Comparison of ENCODE assay signal across 1 cellular context in the genomic region with DNA sequence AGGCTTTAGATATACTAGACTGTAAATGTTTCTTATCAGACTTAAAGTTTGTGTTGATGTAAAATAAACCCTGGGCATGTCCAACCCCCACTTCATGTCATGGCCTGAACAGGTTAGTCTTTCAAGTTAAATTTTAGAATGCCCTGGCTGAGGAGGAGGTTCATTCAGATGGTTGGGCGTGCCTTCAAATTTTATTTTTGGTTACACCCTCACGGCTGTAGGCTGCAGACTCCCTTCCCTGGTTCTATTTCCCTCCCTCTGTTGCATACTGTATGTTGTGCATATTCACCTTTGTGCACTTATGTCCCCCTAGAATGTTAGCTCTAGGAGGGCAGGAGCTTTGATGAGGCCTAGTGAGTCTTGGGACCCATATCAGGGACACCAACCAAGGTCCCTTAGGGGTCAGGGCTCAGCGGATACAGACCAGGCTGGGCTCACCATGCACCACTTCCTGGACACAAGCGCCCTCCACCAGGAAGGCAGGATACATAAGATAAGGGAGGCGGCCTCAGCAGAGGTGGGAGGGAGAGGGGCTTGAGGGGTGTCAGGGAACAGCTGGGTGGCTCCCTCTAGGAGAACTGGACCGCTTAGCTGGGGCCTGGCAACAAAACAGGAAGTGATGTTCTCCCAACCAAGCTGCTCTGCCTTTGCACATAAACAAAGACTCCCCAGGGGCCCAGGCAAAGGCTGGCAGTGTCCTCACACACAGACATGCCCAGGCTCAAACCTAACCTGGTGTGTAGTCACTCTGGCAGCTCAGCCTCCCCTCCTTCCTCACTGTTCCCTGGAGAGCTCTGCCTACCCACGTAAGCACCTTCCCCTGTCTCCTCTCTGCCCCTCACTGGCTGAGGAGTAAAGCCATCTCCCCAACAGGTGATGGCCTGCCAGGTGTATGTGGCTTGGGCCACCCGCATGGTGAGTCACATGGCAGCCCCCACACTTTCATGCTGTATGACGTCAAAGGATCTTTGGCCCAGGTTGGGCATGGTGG.
TF ChIP-seq lines count a peak whose summit lies in the region.

No MANE protein-coding gene starts in this region.

TF ChIP-seq in HepG2, 621 proteins besides CTCF, POLR2A, EP300 and RAD21 (continued from another document and continues in another):
- TF ChIP-seq ZNF34 (CRISPR knock-in tag; IDR thresholded peaks at IDR 0.05; ENCODE audit: borderline replicate concordance), result no peak
- TF ChIP-seq ZBTB3 (CRISPR knock-in tag; IDR thresholded peaks at IDR 0.05; ENCODE audit: borderline replicate concordance, low read depth), result no peak
- no peak for TF ChIP-seq CHD2 (IDR thresholded peaks at IDR 0.05; ENCODE audit: low read depth, low read length)
- TF ChIP-seq, protein P1, sequence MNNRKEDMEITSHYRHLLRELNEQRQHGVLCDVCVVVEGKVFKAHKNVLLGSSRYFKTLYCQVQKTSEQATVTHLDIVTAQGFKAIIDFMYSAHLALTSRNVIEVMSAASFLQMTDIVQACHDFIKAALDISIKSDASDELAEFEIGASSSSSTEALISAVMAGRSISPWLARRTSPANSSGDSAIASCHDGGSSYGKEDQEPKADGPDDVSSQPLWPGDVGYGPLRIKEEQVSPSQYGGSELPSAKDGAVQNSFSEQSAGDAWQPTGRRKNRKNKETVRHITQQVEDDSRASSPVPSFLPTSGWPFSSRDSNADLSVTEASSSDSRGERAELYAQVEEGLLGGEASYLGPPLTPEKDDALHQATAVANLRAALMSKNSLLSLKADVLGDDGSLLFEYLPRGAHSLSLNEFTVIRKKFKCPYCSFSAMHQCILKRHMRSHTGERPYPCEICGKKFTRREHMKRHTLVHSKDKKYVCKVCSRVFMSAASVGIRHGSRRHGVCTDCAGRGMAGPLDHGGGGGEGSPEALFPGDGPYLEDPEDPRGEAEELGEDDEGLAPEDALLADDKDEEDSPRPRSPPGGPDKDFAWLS (CRISPR knock-in tag; IDR thresholded peaks at IDR 0.05; ENCODE audit: borderline replicate concordance), result no peak
- peak; percentile 27; the same call in 1 of the 2 replicates for TF ChIP-seq MIER3 (CRISPR knock-in tag; IDR thresholded peaks at IDR 0.05; ENCODE audit: borderline replicate concordance)
- TF ChIP-seq ZBTB20 (CRISPR knock-in tag; IDR thresholded peaks at IDR 0.05; ENCODE audit: borderline replicate concordance, low read depth), result no peak
- TF ChIP-seq NFKB2 (CRISPR knock-in tag; IDR thresholded peaks at IDR 0.05; ENCODE audit: borderline replicate concordance), result no peak
- TF ChIP-seq MYNN (CRISPR knock-in tag; IDR thresholded peaks at IDR 0.05; ENCODE audit: low read depth), result no peak
- TF ChIP-seq FOXK1 (CRISPR knock-in tag; IDR thresholded peaks at IDR 0.05; ENCODE audit: borderline replicate concordance, low read depth), result peak; percentile 25; the same call in 1 of the 2 replicates
- TF ChIP-seq, protein P2, sequence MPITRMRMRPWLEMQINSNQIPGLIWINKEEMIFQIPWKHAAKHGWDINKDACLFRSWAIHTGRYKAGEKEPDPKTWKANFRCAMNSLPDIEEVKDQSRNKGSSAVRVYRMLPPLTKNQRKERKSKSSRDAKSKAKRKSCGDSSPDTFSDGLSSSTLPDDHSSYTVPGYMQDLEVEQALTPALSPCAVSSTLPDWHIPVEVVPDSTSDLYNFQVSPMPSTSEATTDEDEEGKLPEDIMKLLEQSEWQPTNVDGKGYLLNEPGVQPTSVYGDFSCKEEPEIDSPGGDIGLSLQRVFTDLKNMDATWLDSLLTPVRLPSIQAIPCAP (CRISPR knock-in tag; IDR thresholded peaks at IDR 0.05; ENCODE audit: low read depth), result no peak
- 0 out of 2 replicates have a peak, but pooled peaks have one; percentile 60 for TF ChIP-seq ZNF121 (CRISPR knock-in tag; IDR thresholded peaks at IDR 0.05)
- no peak for TF ChIP-seq CEBPB (IDR thresholded peaks at IDR 0.05; ENCODE audit: borderline replicate concordance, low read depth, low read length)
- TF ChIP-seq NR1H2 (CRISPR knock-in tag; IDR thresholded peaks at IDR 0.05; ENCODE audit: borderline replicate concordance, low read depth), result no peak
- no peak for TF ChIP-seq REXO4 (CRISPR knock-in tag; IDR thresholded peaks at IDR 0.05; ENCODE audit: borderline replicate concordance)
- TF ChIP-seq, protein P3, sequence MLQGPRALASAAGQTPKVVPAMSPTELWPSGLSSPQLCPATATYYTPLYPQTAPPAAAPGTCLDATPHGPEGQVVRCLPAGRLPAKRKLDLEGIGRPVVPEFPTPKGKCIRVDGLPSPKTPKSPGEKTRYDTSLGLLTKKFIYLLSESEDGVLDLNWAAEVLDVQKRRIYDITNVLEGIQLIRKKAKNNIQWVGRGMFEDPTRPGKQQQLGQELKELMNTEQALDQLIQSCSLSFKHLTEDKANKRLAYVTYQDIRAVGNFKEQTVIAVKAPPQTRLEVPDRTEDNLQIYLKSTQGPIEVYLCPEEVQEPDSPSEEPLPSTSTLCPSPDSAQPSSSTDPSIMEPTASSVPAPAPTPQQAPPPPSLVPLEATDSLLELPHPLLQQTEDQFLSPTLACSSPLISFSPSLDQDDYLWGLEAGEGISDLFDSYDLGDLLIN (CRISPR knock-in tag; IDR thresholded peaks at IDR 0.05; ENCODE audit: borderline replicate concordance), result no peak
- TF ChIP-seq, protein P4, sequence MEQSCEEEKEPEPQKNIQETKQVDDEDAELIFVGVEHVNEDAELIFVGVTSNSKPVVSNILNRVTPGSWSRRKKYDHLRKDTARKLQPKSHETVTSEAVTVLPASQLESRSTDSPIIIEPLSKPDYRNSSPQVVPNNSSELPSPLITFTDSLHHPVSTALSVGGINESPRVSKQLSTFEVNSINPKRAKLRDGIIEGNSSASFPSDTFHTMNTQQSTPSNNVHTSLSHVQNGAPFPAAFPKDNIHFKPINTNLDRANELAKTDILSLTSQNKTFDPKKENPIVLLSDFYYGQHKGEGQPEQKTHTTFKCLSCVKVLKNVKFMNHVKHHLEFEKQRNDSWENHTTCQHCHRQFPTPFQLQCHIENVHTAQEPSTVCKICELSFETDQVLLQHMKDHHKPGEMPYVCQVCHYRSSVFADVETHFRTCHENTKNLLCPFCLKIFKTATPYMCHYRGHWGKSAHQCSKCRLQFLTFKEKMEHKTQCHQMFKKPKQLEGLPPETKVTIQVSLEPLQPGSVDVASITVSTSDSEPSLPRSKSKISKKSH (CRISPR knock-in tag; IDR thresholded peaks at IDR 0.05; ENCODE audit: borderline replicate concordance), result peak; percentile 62; the same call in 1 of the 2 replicates
- no peak for TF ChIP-seq ZNF326 (CRISPR knock-in tag; IDR thresholded peaks at IDR 0.05; ENCODE audit: borderline replicate concordance)
- TF ChIP-seq, protein P5, sequence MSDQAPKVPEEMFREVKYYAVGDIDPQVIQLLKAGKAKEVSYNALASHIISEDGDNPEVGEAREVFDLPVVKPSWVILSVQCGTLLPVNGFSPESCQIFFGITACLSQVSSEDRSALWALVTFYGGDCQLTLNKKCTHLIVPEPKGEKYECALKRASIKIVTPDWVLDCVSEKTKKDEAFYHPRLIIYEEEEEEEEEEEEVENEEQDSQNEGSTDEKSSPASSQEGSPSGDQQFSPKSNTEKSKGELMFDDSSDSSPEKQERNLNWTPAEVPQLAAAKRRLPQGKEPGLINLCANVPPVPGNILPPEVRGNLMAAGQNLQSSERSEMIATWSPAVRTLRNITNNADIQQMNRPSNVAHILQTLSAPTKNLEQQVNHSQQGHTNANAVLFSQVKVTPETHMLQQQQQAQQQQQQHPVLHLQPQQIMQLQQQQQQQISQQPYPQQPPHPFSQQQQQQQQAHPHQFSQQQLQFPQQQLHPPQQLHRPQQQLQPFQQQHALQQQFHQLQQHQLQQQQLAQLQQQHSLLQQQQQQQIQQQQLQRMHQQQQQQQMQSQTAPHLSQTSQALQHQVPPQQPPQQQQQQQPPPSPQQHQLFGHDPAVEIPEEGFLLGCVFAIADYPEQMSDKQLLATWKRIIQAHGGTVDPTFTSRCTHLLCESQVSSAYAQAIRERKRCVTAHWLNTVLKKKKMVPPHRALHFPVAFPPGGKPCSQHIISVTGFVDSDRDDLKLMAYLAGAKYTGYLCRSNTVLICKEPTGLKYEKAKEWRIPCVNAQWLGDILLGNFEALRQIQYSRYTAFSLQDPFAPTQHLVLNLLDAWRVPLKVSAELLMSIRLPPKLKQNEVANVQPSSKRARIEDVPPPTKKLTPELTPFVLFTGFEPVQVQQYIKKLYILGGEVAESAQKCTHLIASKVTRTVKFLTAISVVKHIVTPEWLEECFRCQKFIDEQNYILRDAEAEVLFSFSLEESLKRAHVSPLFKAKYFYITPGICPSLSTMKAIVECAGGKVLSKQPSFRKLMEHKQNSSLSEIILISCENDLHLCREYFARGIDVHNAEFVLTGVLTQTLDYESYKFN (CRISPR knock-in tag; conservative IDR thresholded peaks at IDR 0.05), result no peak
- TF ChIP-seq CC2D1A (CRISPR knock-in tag; IDR thresholded peaks at IDR 0.05), result no peak
- no peak for TF ChIP-seq KMT2A (CRISPR knock-in tag; IDR thresholded peaks at IDR 0.05)
- TF ChIP-seq ZMYM3 (CRISPR knock-in tag; IDR thresholded peaks at IDR 0.05), result 0 out of 2 replicates have a peak, but pooled peaks have one; percentile 16
- TF ChIP-seq TAF1 (CRISPR knock-in tag; IDR thresholded peaks at IDR 0.05), result no peak
- no peak for TF ChIP-seq POLR2AphosphoS2 (IDR thresholded peaks at IDR 0.05; ENCODE audit: low read depth, low read length)
- TF ChIP-seq GABPB1 (CRISPR knock-in tag; IDR thresholded peaks at IDR 0.05), result peak; percentile 70
- 0 out of 2 replicates have a peak, but pooled peaks have one; percentile 29 for TF ChIP-seq ZNF891 (CRISPR knock-in tag; IDR thresholded peaks at IDR 0.05)
- TF ChIP-seq, protein P6, sequence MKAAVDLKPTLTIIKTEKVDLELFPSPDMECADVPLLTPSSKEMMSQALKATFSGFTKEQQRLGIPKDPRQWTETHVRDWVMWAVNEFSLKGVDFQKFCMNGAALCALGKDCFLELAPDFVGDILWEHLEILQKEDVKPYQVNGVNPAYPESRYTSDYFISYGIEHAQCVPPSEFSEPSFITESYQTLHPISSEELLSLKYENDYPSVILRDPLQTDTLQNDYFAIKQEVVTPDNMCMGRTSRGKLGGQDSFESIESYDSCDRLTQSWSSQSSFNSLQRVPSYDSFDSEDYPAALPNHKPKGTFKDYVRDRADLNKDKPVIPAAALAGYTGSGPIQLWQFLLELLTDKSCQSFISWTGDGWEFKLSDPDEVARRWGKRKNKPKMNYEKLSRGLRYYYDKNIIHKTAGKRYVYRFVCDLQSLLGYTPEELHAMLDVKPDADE (CRISPR knock-in tag; IDR thresholded peaks at IDR 0.05), result no peak
- TF ChIP-seq ZNF605 (CRISPR knock-in tag; IDR thresholded peaks at IDR 0.05), result 0 out of 2 replicates have a peak, but pooled peaks have one; percentile 24
- no peak for TF ChIP-seq ZNF264 (CRISPR knock-in tag; IDR thresholded peaks at IDR 0.05)
- TF ChIP-seq, protein P7, sequence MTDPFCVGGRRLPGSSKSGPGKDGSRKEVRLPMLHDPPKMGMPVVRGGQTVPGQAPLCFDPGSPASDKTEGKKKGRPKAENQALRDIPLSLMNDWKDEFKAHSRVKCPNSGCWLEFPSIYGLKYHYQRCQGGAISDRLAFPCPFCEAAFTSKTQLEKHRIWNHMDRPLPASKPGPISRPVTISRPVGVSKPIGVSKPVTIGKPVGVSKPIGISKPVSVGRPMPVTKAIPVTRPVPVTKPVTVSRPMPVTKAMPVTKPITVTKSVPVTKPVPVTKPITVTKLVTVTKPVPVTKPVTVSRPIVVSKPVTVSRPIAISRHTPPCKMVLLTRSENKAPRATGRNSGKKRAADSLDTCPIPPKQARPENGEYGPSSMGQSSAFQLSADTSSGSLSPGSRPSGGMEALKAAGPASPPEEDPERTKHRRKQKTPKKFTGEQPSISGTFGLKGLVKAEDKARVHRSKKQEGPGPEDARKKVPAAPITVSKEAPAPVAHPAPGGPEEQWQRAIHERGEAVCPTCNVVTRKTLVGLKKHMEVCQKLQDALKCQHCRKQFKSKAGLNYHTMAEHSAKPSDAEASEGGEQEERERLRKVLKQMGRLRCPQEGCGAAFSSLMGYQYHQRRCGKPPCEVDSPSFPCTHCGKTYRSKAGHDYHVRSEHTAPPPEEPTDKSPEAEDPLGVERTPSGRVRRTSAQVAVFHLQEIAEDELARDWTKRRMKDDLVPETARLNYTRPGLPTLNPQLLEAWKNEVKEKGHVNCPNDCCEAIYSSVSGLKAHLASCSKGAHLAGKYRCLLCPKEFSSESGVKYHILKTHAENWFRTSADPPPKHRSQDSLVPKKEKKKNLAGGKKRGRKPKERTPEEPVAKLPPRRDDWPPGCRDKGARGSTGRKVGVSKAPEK (CRISPR knock-in tag; IDR thresholded peaks at IDR 0.05; ENCODE audit: borderline replicate concordance), result no peak
- TF ChIP-seq NR2F2 (IDR thresholded peaks at IDR 0.05; ENCODE audit: borderline replicate concordance, low read depth), result no peak
- no peak for TF ChIP-seq YY1 (IDR thresholded peaks at IDR 0.05; ENCODE audit: insufficient read depth, insufficient replicate concordance, low read depth, low read length)
- no peak for TF ChIP-seq ZBTB7B (CRISPR knock-in tag; IDR thresholded peaks at IDR 0.05)
- TF ChIP-seq ZNF274 (CRISPR knock-in tag; IDR thresholded peaks at IDR 0.05), result 0 out of 2 replicates have a peak, but pooled peaks have one; percentile 44
- no peak for TF ChIP-seq ZNF564 (CRISPR knock-in tag; IDR thresholded peaks at IDR 0.05)
- TF ChIP-seq TEAD3 (CRISPR knock-in tag; optimal IDR thresholded peaks at IDR 0.05; ENCODE audit: borderline replicate concordance), result peak; percentile 13
- TF ChIP-seq IKZF4 (CRISPR knock-in tag; IDR thresholded peaks at IDR 0.05; ENCODE audit: borderline replicate concordance, low read depth, not compliant biosample characterization), result peak; percentile 40
- TF ChIP-seq IRF2 (CRISPR knock-in tag; IDR thresholded peaks at IDR 0.05), result 0 out of 2 replicates have a peak, but pooled peaks have one; percentile 27
- TF ChIP-seq ZNF720 (CRISPR knock-in tag; IDR thresholded peaks at IDR 0.05), result no peak
- TF ChIP-seq, protein P8, sequence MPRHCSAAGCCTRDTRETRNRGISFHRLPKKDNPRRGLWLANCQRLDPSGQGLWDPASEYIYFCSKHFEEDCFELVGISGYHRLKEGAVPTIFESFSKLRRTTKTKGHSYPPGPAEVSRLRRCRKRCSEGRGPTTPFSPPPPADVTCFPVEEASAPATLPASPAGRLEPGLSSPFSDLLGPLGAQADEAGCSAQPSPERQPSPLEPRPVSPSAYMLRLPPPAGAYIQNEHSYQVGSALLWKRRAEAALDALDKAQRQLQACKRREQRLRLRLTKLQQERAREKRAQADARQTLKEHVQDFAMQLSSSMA (CRISPR knock-in tag; IDR thresholded peaks at IDR 0.05), result no peak
- TF ChIP-seq TSC22D2 (CRISPR knock-in tag; IDR thresholded peaks at IDR 0.05; ENCODE audit: borderline replicate concordance), result no peak
- TF ChIP-seq, protein P9, sequence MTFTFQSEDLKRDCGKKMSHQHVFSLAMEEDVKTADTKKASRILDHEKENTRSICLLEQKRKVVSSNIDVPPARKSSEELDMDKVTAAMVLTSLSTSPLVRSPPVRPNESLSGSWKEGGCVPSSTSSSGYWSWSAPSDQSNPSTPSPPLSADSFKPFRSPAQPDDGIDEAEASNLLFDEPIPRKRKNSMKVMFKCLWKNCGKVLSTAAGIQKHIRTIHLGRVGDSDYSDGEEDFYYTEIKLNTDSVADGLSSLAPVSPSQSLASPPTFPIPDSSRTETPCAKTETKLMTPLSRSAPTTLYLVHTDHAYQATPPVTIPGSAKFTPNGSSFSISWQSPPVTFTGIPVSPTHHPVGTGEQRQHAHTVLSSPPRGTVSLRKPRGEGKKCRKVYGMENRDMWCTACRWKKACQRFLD (CRISPR knock-in tag; IDR thresholded peaks at IDR 0.05; ENCODE audit: borderline replicate concordance), result no peak
- no peak for TF ChIP-seq ZSCAN30 (CRISPR knock-in tag; IDR thresholded peaks at IDR 0.05)
- TF ChIP-seq ZNF205 (CRISPR knock-in tag; IDR thresholded peaks at IDR 0.05), result no peak
- no peak for TF ChIP-seq ZNF749 (CRISPR knock-in tag; IDR thresholded peaks at IDR 0.05; ENCODE audit: borderline replicate concordance)
